23 cellular contexts compared by ENCODE assay signal in genomic region chr20:59139998-59140397, GRCh38. TPM values are rescaled to one million over a fixed set of nuclear protein-coding genes. Genes with fewer than 3 reads are reported as not detected.
"Had no signal": no experiment of that assay in that cellular context is flagged by ENCODE, and none has a peak within 500 bp of the region (broad histone marks: within the 10 kb centered on the region; RNA-seq: fewer than 3 reads in every experiment).

No MANE protein-coding gene starts in this region.

- ATAC-seq: effector memory CD8-positive, alpha-beta T cell; gastrocnemius medialis; heart right ventricle; left lobe of liver; naive thymus-derived CD4-positive, alpha-beta T cell; sciatic nerve; stimulated activated memory B cell treated with anti-CD40 and anti-IgM and Interleukin-4, amounts not matched to agents 10 μg/mL and 1 μg/mL and 100 μg/mL, for 72 hours had no signal

- H3K4me1 Mint-ChIP-seq: neural crest cell had no signal

- H3K27ac ChIP-seq: epithelial cell of prostate, esophagus muscularis mucosa, gastrocnemius medialis, heart right ventricle, tibial nerve had no signal

- H3K4me3 Mint-ChIP-seq: dendritic cell treated with granulocyte-macrophage colony-stimulating factor and Interleukin-4, amounts not matched to agents 40 ng/mL and 50 ng/mL, for 4 days; effector memory CD8-positive, alpha-beta T cell; naive thymus-derived CD4-positive, alpha-beta T cell; neural crest cell; stimulated activated memory B cell treated with anti-CD40 and anti-IgM and Interleukin-4, amounts not matched to agents 10 μg/mL and 1 μg/mL and 100 μg/mL, for 72 hours; stimulated activated naive CD8-positive, alpha-beta T cell treated with anti-CD3 and anti-CD28 coated beads, Interleukin-15, Interleukin-2, amounts not matched to agents 100 ng/mL and 50 ng/mL, for 24 hours had no signal

- H3K27ac Mint-ChIP-seq: dendritic cell treated with granulocyte-macrophage colony-stimulating factor and Interleukin-4, amounts not matched to agents 40 ng/mL and 50 ng/mL, for 4 days; stimulated activated memory B cell treated with anti-CD40 and anti-IgM and Interleukin-4, amounts not matched to agents 10 μg/mL and 1 μg/mL and 100 μg/mL, for 72 hours; stimulated activated naive CD8-positive, alpha-beta T cell treated with anti-CD3 and anti-CD28 coated beads, Interleukin-15, Interleukin-2, amounts not matched to agents 100 ng/mL and 50 ng/mL, for 24 hours had no signal

- H3K9me3 ChIP-seq: esophagus muscularis mucosa, gastrocnemius medialis, heart right ventricle, spleen, tibial nerve had no signal

- H3K4me1 ChIP-seq: esophagus muscularis mucosa, tibial nerve had no signal

- H3K27me3 ChIP-seq: gastrocnemius medialis, heart right ventricle, spleen, tibial nerve had no signal

- H3K36me3 ChIP-seq: esophagus muscularis mucosa, gastrocnemius medialis, heart right ventricle, spleen, tibial nerve had no signal

- H3K27me3 Mint-ChIP-seq: dendritic cell treated with granulocyte-macrophage colony-stimulating factor and Interleukin-4, amounts not matched to agents 40 ng/mL and 50 ng/mL, for 4 days; effector memory CD8-positive, alpha-beta T cell; stimulated activated memory B cell treated with anti-CD40 and anti-IgM and Interleukin-4, amounts not matched to agents 10 μg/mL and 1 μg/mL and 100 μg/mL, for 72 hours; stimulated activated naive CD8-positive, alpha-beta T cell treated with anti-CD3 and anti-CD28 coated beads, Interleukin-15, Interleukin-2, amounts not matched to agents 100 ng/mL and 50 ng/mL, for 24 hours had no signal

- H3K4me3 ChIP-seq: esophagus muscularis mucosa, gastrocnemius medialis, heart right ventricle, spleen, tibial nerve had no signal

- H3K36me3 Mint-ChIP-seq: stimulated activated memory B cell treated with anti-CD40 and anti-IgM and Interleukin-4, amounts not matched to agents 10 μg/mL and 1 μg/mL and 100 μg/mL, for 72 hours had no signal

- H3K9me3 Mint-ChIP-seq: dendritic cell treated with granulocyte-macrophage colony-stimulating factor and Interleukin-4, amounts not matched to agents 40 ng/mL and 50 ng/mL, for 4 days; effector memory CD8-positive, alpha-beta T cell; stimulated activated memory B cell treated with anti-CD40 and anti-IgM and Interleukin-4, amounts not matched to agents 10 μg/mL and 1 μg/mL and 100 μg/mL, for 72 hours had no signal

- DNase-seq: effector memory CD8-positive, alpha-beta T cell; gastrocnemius medialis; heart right ventricle; hypothalamus; islet precursor cell; mammary epithelial cell; naive thymus-derived CD4-positive, alpha-beta T cell; spleen; stimulated activated CD4-positive, alpha-beta T cell treated with anti-CD3 and anti-CD28 coated beads, Interleukin-15, amount 100 ng/mL, for 24 hours; stimulated activated CD4-positive, alpha-beta T cell treated with anti-CD3 and anti-CD28 coated beads, Interleukin-1b, Interleukin-23, amount 100 ng/mL, for 48 hours; stimulated activated CD4-positive, alpha-beta T cell treated with anti-CD3 and anti-CD28 coated beads, Interleukin-4, amount 100 ng/mL, for 24 hours had no signal

RNA-seq across cellular contexts. Expression of gene ZNF831, which starts 23.6 kb away (rescaled TPM):
- total RNA-seq: fibroblast of villous mesenchyme, mammary epithelial cell, neural crest cell, osteocyte, pulmonary artery endothelial cell had no signal
- polyA plus RNA-seq: mammary epithelial cell had no signal
